In the genomic region with DNA sequence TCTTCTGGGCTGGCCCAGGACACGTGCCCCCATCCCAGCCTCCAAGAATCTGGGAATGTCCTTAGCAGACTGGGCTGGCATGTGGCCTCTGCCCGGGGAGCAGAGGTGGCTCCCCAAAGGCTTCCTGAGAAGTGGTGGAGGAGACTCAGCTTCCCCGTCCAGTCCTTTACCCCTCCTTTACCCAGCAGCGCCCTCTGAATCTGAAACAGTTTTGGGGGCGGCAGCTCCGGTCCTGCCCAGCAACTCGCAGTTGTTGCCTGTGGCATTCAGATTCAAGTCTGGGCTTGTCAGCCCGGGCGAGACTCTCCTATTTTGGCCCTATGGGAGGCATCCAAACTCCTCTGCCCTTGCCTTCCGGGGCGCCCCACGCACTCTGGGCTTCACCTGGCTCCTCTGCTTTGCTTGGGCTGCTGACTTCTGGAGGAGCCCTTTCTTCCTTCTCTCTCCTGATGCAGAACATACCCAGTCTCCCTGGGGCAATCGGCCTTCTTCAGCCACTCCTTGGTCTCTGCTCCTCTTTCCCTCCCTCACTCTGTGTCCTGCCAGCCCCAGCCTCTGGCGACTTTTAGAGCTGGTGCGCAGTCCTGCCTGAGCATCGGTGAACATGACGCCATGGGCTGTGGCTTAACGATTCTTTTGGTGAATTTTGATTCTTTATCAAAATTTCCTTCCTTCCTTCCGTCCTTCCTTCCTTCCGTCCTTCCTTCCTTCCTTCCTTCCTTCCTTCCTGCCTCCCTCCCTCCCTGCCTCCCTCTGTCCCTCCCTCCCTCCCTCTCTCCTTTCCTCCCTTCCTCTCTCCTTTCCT, we compare ENCODE assay signal across 17 cellular contexts. TPM values are rescaled to one million over a fixed set of nuclear protein-coding genes. Genes with fewer than 3 reads are reported as not detected.
DNase-seq lines count a peak whose midpoint lies in the region; ATAC-seq, FAIRE-seq and TF ChIP-seq lines count a peak whose summit lies in the region.
"Had no signal": no experiment of that assay in that cellular context is flagged by ENCODE, and none has a peak within 500 bp of the region (broad histone marks: within the 10 kb centered on the region; RNA-seq: fewer than 3 reads in every experiment).

No MANE protein-coding gene starts in this region.

- no peaks in the 10 kb centered on the region for H3K9me3 Mint-ChIP-seq in natural killer cell
- H3K9me3 Mint-ChIP-seq in natural killer cell treated with Interleukin-12 subunit alpha and Interleukin-12 subunit beta and Interleukin-15 and Interleukin-18, amount 100 ng/mL, for 72 hours = no peaks in the 10 kb centered on the region
- no peaks in the 10 kb centered on the region for H3K9me3 Mint-ChIP-seq in mesothelial cell of epicardium
- H3K9me3 Mint-ChIP-seq: activated CD4-positive, alpha-beta T cell treated with anti-CD3 and anti-CD28 coated beads, Interleukin-2, amount 10 ng/mL, durations not matched to agents 24 days and 14 days; activated T-cell treated with anti-CD3 and anti-CD28 coated beads, Interleukin-2, amount 50 U/mL, for 4 hours had no signal

- TF ChIP-seq POLR2A in breast epithelium (IDR thresholded peaks at IDR 0.05) = no peak

- H3K27me3 Mint-ChIP-seq in natural killer cell (ENCODE audit: low read depth in 2 of 2) (no peaks in the 10 kb centered on the region), mesothelial cell of epicardium (ENCODE audit: low read depth) (no peaks in the 10 kb centered on the region)
- H3K27me3 Mint-ChIP-seq in natural killer cell treated with Interleukin-12 subunit alpha and Interleukin-12 subunit beta and Interleukin-15 and Interleukin-18, amount 100 ng/mL, for 72 hours = no peaks in the 10 kb centered on the region
- H3K27me3 Mint-ChIP-seq: activated CD4-positive, alpha-beta T cell treated with anti-CD3 and anti-CD28 coated beads, Interleukin-2, amount 10 ng/mL, durations not matched to agents 24 days and 14 days had no signal

- no peaks in the 10 kb centered on the region for H3K27me3 ChIP-seq in breast epithelium
- H3K27me3 ChIP-seq: adrenal gland, MG63, pancreas had no signal

- H3K27ac Mint-ChIP-seq in natural killer cell (peak overlapping the region; percentile 20 to 48), mesothelial cell of epicardium (peak overlapping the region; percentile 71)
- H3K27ac Mint-ChIP-seq in natural killer cell treated with Interleukin-12 subunit alpha and Interleukin-12 subunit beta and Interleukin-15 and Interleukin-18, amount 100 ng/mL, for 72 hours = no peak overlapping the region
- H3K27ac Mint-ChIP-seq: activated CD4-positive, alpha-beta T cell treated with anti-CD3 and anti-CD28 coated beads, Interleukin-2, amount 10 ng/mL, durations not matched to agents 24 days and 14 days had no signal

- no peak for ATAC-seq in natural killer cell
- ATAC-seq in natural killer cell treated with Interleukin-12 subunit alpha and Interleukin-12 subunit beta and Interleukin-15 and Interleukin-18, amount 100 ng/mL, for 72 hours = no peak
- ATAC-seq: activated T-cell treated with anti-CD3 and anti-CD28 coated beads, Interleukin-2, amount 50 U/mL, for 4 hours; pancreas; Right ventricle myocardium inferior had no signal

- peak overlapping the region; percentile 6 for H3K4me3 Mint-ChIP-seq in natural killer cell
- H3K4me3 Mint-ChIP-seq in natural killer cell treated with Interleukin-12 subunit alpha and Interleukin-12 subunit beta and Interleukin-15 and Interleukin-18, amount 100 ng/mL, for 72 hours = no peak overlapping the region
- no peak overlapping the region for H3K4me3 Mint-ChIP-seq in mesothelial cell of epicardium
- H3K4me3 Mint-ChIP-seq: activated CD4-positive, alpha-beta T cell treated with anti-CD3 and anti-CD28 coated beads, Interleukin-2, amount 10 ng/mL, durations not matched to agents 24 days and 14 days; activated T-cell treated with anti-CD3 and anti-CD28 coated beads, Interleukin-2, amount 50 U/mL, for 4 hours had no signal

- no peak for FAIRE-seq in RCC 7860 (lab: Jason Lieb, UNC)
- FAIRE-seq: D721Med, islet of Langerhans, pancreas had no signal

- H3K4me1 Mint-ChIP-seq in natural killer cell (peaks cover 64 to 78% of the 10 kb centered on the region in 2 donors), mesothelial cell of epicardium (peaks cover 41% of the 10 kb centered on the region)
- H3K4me1 Mint-ChIP-seq in natural killer cell treated with Interleukin-12 subunit alpha and Interleukin-12 subunit beta and Interleukin-15 and Interleukin-18, amount 100 ng/mL, for 72 hours (ENCODE audit: low read depth in 2 of 2) = peaks cover 40 to 44% of the 10 kb centered on the region in 2 donors

- peak overlapping the region in 1 of 3 donors; percentile 5 for H3K4me3 ChIP-seq in breast epithelium
- H3K4me3 ChIP-seq: adrenal gland, MG63, pancreas had no signal

- H3K36me3 Mint-ChIP-seq in natural killer cell = no peaks in the 10 kb centered on the region
- no peaks in the 10 kb centered on the region for H3K36me3 Mint-ChIP-seq in natural killer cell treated with Interleukin-12 subunit alpha and Interleukin-12 subunit beta and Interleukin-15 and Interleukin-18, amount 100 ng/mL, for 72 hours
- H3K36me3 Mint-ChIP-seq in mesothelial cell of epicardium = no peaks in the 10 kb centered on the region

- DNase-seq in natural killer cell (no peak), breast epithelium (ENCODE audit: low spot score in 2 of 2) (peak in 1 of 2 donors; percentile 63), mesothelial cell of epicardium (ENCODE audit: low spot score in 2 of 2, unreplicated experiment in 2 of 2) (no peak), NCI-H1694 treated with DMSO at 0.1 percent for 48 hours (lab: John Stamatoyannopoulos, UW) (no peak), NCI-H2107 treated with DMSO at 0.1 percent for 48 hours (lab: John Stamatoyannopoulos, UW; ENCODE audit: unreplicated experiment) (no peak), RCC 7860 (ENCODE audit: low spot score) (no peak), ecto neural progenitor cell (ENCODE audit: low spot score) (no peak)
- no peak for DNase-seq in natural killer cell treated with Interleukin-12 subunit alpha and Interleukin-12 subunit beta and Interleukin-15 and Interleukin-18, amount 100 ng/mL, for 72 hours (ENCODE audit: low spot score)
- DNase-seq: activated CD4-positive, alpha-beta T cell treated with anti-CD3 and anti-CD28 coated beads, Interleukin-2, amount 10 ng/mL, durations not matched to agents 24 days and 14 days; activated T-cell treated with anti-CD3 and anti-CD28 coated beads, Interleukin-2, amount 50 U/mL, for 4 hours; adrenal gland; NCI-H2081 had no signal

- intact Hi-C loops in natural killer cell (cut with micrococcal nuclease) = no loop called here
- intact Hi-C loops in breast epithelium (cut with DNase I; ENCODE audit: low total_unique reads) = no loop called here

- no peaks in the 10 kb centered on the region for H3K9me3 ChIP-seq in breast epithelium
- H3K9me3 ChIP-seq: adrenal gland, MG63, pancreas had no signal

- no peaks in the 10 kb centered on the region for H3K36me3 ChIP-seq in breast epithelium
- H3K36me3 ChIP-seq: adrenal gland, MG63, pancreas had no signal

- H3K4me1 ChIP-seq in breast epithelium = no peaks in the 10 kb centered on the region

- TF ChIP-seq CTCF in natural killer cell (IDR thresholded peaks at IDR 0.05) (no peak), breast epithelium (IDR thresholded peaks at IDR 0.05) (no peak), mesothelial cell of epicardium (IDR thresholded peaks at IDR 0.05; ENCODE audit: unreplicated experiment) (no peak)

- peak overlapping the region; percentile 27 to 61 for H3K27ac ChIP-seq in breast epithelium
- H3K27ac ChIP-seq: pancreas had no signal

RNA-seq across cellular contexts. Expression of gene CMIP, which starts 55.2 kb away (rescaled TPM):
- total RNA-seq in natural killer cell = 100 to 1,000 TPM in 1 of 3 donors, 10 to 100 TPM in 2; 88.2 to 115 (median 91.5) TPM
- total RNA-seq in natural killer cell treated with Interleukin-12 subunit alpha and Interleukin-12 subunit beta and Interleukin-15 and Interleukin-18, amount 100 ng/mL, for 72 hours = 10 to 100 TPM; 48.0 to 57.6 TPM
- 10 to 100 TPM; 14.9 to 23.9 (median 17.6) TPM for total RNA-seq in breast epithelium
- total RNA-seq in mesothelial cell of epicardium = 70.0 to 74.9 TPM (median 71.0 TPM) in 3 replicates

Comparison
In these comparisons a context has a peak if more than half of its experiments do, and no peak if none do; other contexts are left out.
1. H3K27ac Mint-ChIP-seq: peak in natural killer cell (2 of 2) and mesothelial cell of epicardium (single experiment); none in natural killer cell treated with Interleukin-12 subunit alpha and Interleukin-12 subunit beta and Interleukin-15 and Interleukin-18, amount 100 ng/mL, for 72 hours (0 of 2).